ENCODE assay signal across 8 cellular contexts in genomic region chr1:109790735-109791494, GRCh38.
A peak's percentile ranks its signal among the peaks of the same experiment; 100 is the strongest.
DNase-seq lines count a peak whose midpoint lies in the region; ATAC-seq and TF ChIP-seq lines count a peak whose summit lies in the region.

No MANE protein-coding gene starts in this region.

- H3K4me3 Mint-ChIP-seq in activated naive CD8-positive, alpha-beta T cell, result peak overlapping the region; percentile 30

- peaks cover 57% of the 10 kb centered on the region for H3K4me1 Mint-ChIP-seq in activated naive CD8-positive, alpha-beta T cell (ENCODE audit: low read depth)

- no peaks in the 10 kb centered on the region for H3K27me3 Mint-ChIP-seq in activated naive CD8-positive, alpha-beta T cell

- TF ChIP-seq CTCF in GM12873 (IDR thresholded peaks at IDR 0.05; ENCODE audit: insufficient read depth, low read depth, low read length, missing control alignments), result peak; percentile 51

- ATAC-seq in HG02943 (IDR thresholded peaks at IDR 0.05; ENCODE audit: low read depth, unreplicated experiment), result peak; percentile 63

- H3K27ac Mint-ChIP-seq in activated naive CD8-positive, alpha-beta T cell, result peak overlapping the region; percentile 92

- no peaks in the 10 kb centered on the region for H3K9me3 Mint-ChIP-seq in activated naive CD8-positive, alpha-beta T cell (ENCODE audit: low read depth)

- DNase-seq in T follicular helper cell (ENCODE audit: low read depth), result peak; percentile 62
- DNase-seq in iris pigment epithelial cell (ENCODE audit: low read depth), result peak; percentile 85
- peak; percentile 52 to 79 (median 58) for DNase-seq in stimulated activated CD4-positive, alpha-beta T cell treated with anti-CD3 and anti-CD28 coated beads, TNF-alpha, amount 100 ng/mL, for 24 hours (ENCODE audit: low read depth in 3 of 3)
- DNase-seq in NCI-H1092 treated with DMSO at 0.1 percent for 48 hours (lab: John Stamatoyannopoulos, UW), result no peak
- no peak for DNase-seq in HuH-7.5 (ENCODE audit: low spot score)

- H3K36me3 Mint-ChIP-seq in activated naive CD8-positive, alpha-beta T cell, result no peaks in the 10 kb centered on the region

Comparison
In these comparisons a context has a peak if more than half of its experiments do, and no peak if none do; other contexts are left out.
1. DNase-seq: peak in T follicular helper cell (single experiment), iris pigment epithelial cell (single experiment) and stimulated activated CD4-positive, alpha-beta T cell treated with anti-CD3 and anti-CD28 coated beads, TNF-alpha, amount 100 ng/mL, for 24 hours (3 of 3); none in NCI-H1092 treated with DMSO at 0.1 percent for 48 hours (single experiment) and HuH-7.5 (single experiment).